ENCODE assay signal across 10 cellular contexts in genomic region chr6:13725570-13725969, GRCh38. TPM values are rescaled to one million over a fixed set of nuclear protein-coding genes. Genes with fewer than 3 reads are reported as not detected.
DNase-seq lines count a peak whose midpoint lies in the region; ATAC-seq lines count a peak whose summit lies in the region.
"Had no signal": no experiment of that assay in that cellular context is flagged by ENCODE, and none has a peak within 500 bp of the region (broad histone marks: within the 10 kb centered on the region; RNA-seq: fewer than 3 reads in every experiment).

No MANE protein-coding gene starts in this region.

- H3K4me1 Mint-ChIP-seq in activated T-cell treated with anti-CD3 and anti-CD28 coated beads, Interleukin-2, amount 50 U/mL, for 4 hours (ENCODE audit: low read depth) = peaks cover 41% of the 10 kb centered on the region

- no peaks in the 10 kb centered on the region for H3K36me3 Mint-ChIP-seq in activated T-cell treated with anti-CD3 and anti-CD28 coated beads, Interleukin-2, amount 50 U/mL, for 4 hours (ENCODE audit: insufficient read depth)

- no peaks in the 10 kb centered on the region for H3K27me3 Mint-ChIP-seq in activated T-cell treated with anti-CD3 and anti-CD28 coated beads, Interleukin-2, amount 50 U/mL, for 4 hours (ENCODE audit: low read depth)

- H3K9me3 Mint-ChIP-seq in activated T-cell treated with anti-CD3 and anti-CD28 coated beads, Interleukin-2, amount 50 U/mL, for 4 hours = no peaks in the 10 kb centered on the region

- DNase-seq in stimulated activated CD4-positive, alpha-beta T cell treated with anti-CD3 and anti-CD28 coated beads, Interleukin-2, amount 100 ng/mL, for 4 hours (ENCODE audit: low read depth) = peak; percentile 36
- DNase-seq in stimulated activated CD4-positive, alpha-beta T cell treated with anti-CD3 and anti-CD28 coated beads, Interleukin-2, amount 100 ng/mL, for 48 hours = no peak
- DNase-seq in activated T-cell treated with anti-CD3 and anti-CD28 coated beads, Interleukin-2, amount 50 U/mL, for 4 hours = peak; percentile 32
- peak; percentile 26 for DNase-seq in iris pigment epithelial cell (ENCODE audit: low read depth)
- no peak for DNase-seq in anterior cingulate cortex (lab: John Stamatoyannopoulos, UW)
- DNase-seq in NCI-H1417 (lab: John Stamatoyannopoulos, UW) = no peak
- DNase-seq: GOT3, NCI-H2107 had no signal

- H3K4me3 Mint-ChIP-seq in activated T-cell treated with anti-CD3 and anti-CD28 coated beads, Interleukin-2, amount 50 U/mL, for 4 hours = no peak overlapping the region

- peak; percentile 90 to 91 for ATAC-seq in activated T-cell treated with anti-CD3 and anti-CD28 coated beads, Interleukin-2, amount 50 U/mL, for 4 hours
- ATAC-seq in GM21423 (IDR thresholded peaks at IDR 0.05; ENCODE audit: unreplicated experiment) = no peak
- ATAC-seq in GM18909 (IDR thresholded peaks at IDR 0.05; ENCODE audit: poor library complexity, unreplicated experiment) = no peak

RNA-seq across cellular contexts. Expression of gene RANBP9, which starts 13.9 kb away (rescaled TPM):
- total RNA-seq in activated T-cell treated with anti-CD3 and anti-CD28 coated beads, Interleukin-2, amount 50 U/mL, for 4 hours = 10 to 100 TPM; 49.2 to 61.3 (median 51.9) TPM

Comparison
In these comparisons a context has a peak if more than half of its experiments do, and no peak if none do; other contexts are left out.
1. DNase-seq: peak in stimulated activated CD4-positive, alpha-beta T cell treated with anti-CD3 and anti-CD28 coated beads, Interleukin-2, amount 100 ng/mL, for 4 hours (single experiment), activated T-cell treated with anti-CD3 and anti-CD28 coated beads, Interleukin-2, amount 50 U/mL, for 4 hours (single experiment) and iris pigment epithelial cell (single experiment); none in stimulated activated CD4-positive, alpha-beta T cell treated with anti-CD3 and anti-CD28 coated beads, Interleukin-2, amount 100 ng/mL, for 48 hours (0 of 2), anterior cingulate cortex (0 of 58) and NCI-H1417 (0 of 3).
2. ATAC-seq: peak in activated T-cell treated with anti-CD3 and anti-CD28 coated beads, Interleukin-2, amount 50 U/mL, for 4 hours (2 of 2); none in GM21423 (single experiment) and GM18909 (single experiment).